ENCODE assay signal across 1 cellular context in the genomic region with DNA sequence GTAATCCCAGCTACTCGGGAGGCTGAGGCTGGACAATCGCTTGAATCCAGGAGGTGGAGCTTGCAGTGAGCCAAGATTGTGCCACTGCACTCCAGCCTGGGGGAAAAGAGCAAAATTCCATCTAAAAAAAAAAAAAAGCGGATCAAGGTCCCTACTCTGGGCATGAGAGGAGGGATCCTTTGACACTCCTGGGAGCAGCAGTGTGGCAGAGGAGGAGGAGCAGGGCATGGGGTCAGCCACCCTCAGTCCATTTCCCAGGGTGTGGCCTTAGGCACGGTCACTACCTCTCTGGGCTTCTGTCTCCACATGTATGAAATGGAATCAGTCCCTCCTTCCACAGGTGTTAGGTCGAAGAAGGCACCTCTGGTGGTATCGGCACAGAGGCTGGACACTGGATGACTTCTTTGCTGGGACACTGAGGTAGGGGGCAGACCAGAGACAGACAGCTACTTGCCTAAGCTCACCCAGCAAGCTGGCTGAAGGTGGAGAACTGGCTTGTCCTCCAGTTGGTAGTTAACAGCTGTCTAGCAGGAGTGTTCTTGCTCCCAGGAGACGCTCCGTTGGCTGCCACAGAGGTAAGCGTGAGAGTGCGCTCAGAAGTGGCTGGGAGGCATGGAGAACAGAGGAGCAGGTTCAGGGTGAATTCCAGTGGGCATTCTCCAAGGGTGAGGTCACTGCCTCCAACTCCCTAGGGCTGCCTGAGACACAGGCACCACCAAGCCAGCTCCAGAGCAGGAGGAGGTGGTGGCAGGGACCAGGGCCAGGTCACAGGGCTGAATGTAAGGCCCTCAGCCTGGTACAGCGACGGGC.
TF ChIP-seq lines count a peak whose summit lies in the region.

No MANE protein-coding gene starts in this region.

TF ChIP-seq in HepG2, 621 proteins besides CTCF, POLR2A, EP300 and RAD21 (continued from another document):
- TF ChIP-seq, protein P1, sequence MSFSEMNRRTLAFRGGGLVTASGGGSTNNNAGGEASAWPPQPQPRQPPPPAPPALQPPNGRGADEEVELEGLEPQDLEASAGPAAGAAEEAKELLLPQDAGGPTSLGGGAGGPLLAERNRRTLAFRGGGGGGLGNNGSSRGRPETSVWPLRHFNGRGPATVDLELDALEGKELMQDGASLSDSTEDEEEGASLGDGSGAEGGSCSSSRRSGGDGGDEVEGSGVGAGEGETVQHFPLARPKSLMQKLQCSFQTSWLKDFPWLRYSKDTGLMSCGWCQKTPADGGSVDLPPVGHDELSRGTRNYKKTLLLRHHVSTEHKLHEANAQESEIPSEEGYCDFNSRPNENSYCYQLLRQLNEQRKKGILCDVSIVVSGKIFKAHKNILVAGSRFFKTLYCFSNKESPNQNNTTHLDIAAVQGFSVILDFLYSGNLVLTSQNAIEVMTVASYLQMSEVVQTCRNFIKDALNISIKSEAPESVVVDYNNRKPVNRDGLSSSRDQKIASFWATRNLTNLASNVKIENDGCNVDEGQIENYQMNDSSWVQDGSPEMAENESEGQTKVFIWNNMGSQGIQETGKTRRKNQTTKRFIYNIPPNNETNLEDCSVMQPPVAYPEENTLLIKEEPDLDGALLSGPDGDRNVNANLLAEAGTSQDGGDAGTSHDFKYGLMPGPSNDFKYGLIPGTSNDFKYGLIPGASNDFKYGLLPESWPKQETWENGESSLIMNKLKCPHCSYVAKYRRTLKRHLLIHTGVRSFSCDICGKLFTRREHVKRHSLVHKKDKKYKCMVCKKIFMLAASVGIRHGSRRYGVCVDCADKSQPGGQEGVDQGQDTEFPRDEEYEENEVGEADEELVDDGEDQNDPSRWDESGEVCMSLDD (CRISPR knock-in tag; IDR thresholded peaks at IDR 0.05; ENCODE audit: borderline replicate concordance) = no peak
- no peak for TF ChIP-seq FOXA1 (IDR thresholded peaks at IDR 0.05)
- no peak for TF ChIP-seq FOXA1 (CRISPR knock-in tag; IDR thresholded peaks at IDR 0.05)
- no peak for TF ChIP-seq ARID2 (CRISPR knock-in tag; IDR thresholded peaks at IDR 0.05; ENCODE audit: borderline replicate concordance)
- TF ChIP-seq, protein P2, sequence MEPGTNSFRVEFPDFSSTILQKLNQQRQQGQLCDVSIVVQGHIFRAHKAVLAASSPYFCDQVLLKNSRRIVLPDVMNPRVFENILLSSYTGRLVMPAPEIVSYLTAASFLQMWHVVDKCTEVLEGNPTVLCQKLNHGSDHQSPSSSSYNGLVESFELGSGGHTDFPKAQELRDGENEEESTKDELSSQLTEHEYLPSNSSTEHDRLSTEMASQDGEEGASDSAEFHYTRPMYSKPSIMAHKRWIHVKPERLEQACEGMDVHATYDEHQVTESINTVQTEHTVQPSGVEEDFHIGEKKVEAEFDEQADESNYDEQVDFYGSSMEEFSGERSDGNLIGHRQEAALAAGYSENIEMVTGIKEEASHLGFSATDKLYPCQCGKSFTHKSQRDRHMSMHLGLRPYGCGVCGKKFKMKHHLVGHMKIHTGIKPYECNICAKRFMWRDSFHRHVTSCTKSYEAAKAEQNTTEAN (CRISPR knock-in tag; conservative IDR thresholded peaks at IDR 0.05) = no peak
- TF ChIP-seq GATAD2A (CRISPR knock-in tag; IDR thresholded peaks at IDR 0.05) = no peak
- peak; percentile 73 for TF ChIP-seq FOSL2 (CRISPR knock-in tag; IDR thresholded peaks at IDR 0.05)
- no peak for TF ChIP-seq EHMT2 (IDR thresholded peaks at IDR 0.05; ENCODE audit: borderline replicate concordance, low read depth, low read length)
- TF ChIP-seq, protein P3, sequence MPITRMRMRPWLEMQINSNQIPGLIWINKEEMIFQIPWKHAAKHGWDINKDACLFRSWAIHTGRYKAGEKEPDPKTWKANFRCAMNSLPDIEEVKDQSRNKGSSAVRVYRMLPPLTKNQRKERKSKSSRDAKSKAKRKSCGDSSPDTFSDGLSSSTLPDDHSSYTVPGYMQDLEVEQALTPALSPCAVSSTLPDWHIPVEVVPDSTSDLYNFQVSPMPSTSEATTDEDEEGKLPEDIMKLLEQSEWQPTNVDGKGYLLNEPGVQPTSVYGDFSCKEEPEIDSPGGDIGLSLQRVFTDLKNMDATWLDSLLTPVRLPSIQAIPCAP (CRISPR knock-in tag; IDR thresholded peaks at IDR 0.05; ENCODE audit: low read depth) = no peak
- TF ChIP-seq ZNF883 (CRISPR knock-in tag; IDR thresholded peaks at IDR 0.05; ENCODE audit: not compliant biosample characterization) = no peak
- TF ChIP-seq TARDBP (CRISPR knock-in tag; IDR thresholded peaks at IDR 0.05) = no peak
- no peak for TF ChIP-seq ZNF841 (CRISPR knock-in tag; IDR thresholded peaks at IDR 0.05; ENCODE audit: borderline replicate concordance)
- TF ChIP-seq GFI1 (CRISPR knock-in tag; IDR thresholded peaks at IDR 0.05; ENCODE audit: borderline replicate concordance) = no peak
- TF ChIP-seq ZNF296 (CRISPR knock-in tag; conservative IDR thresholded peaks at IDR 0.05) = no peak
- TF ChIP-seq NFRKB (IDR thresholded peaks at IDR 0.05) = no peak
- no peak for TF ChIP-seq DMAP1 (CRISPR knock-in tag; IDR thresholded peaks at IDR 0.05)
- no peak for TF ChIP-seq ZNF329 (CRISPR knock-in tag; IDR thresholded peaks at IDR 0.05; ENCODE audit: low read depth)
- TF ChIP-seq, protein P4, sequence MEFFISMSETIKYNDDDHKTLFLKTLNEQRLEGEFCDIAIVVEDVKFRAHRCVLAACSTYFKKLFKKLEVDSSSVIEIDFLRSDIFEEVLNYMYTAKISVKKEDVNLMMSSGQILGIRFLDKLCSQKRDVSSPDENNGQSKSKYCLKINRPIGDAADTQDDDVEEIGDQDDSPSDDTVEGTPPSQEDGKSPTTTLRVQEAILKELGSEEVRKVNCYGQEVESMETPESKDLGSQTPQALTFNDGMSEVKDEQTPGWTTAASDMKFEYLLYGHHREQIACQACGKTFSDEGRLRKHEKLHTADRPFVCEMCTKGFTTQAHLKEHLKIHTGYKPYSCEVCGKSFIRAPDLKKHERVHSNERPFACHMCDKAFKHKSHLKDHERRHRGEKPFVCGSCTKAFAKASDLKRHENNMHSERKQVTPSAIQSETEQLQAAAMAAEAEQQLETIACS (CRISPR knock-in tag; IDR thresholded peaks at IDR 0.05) = no peak
- TF ChIP-seq SMAD9 (CRISPR knock-in tag; IDR thresholded peaks at IDR 0.05) = no peak
- TF ChIP-seq NFIB (CRISPR knock-in tag; IDR thresholded peaks at IDR 0.05; ENCODE audit: borderline replicate concordance) = no peak
- TF ChIP-seq ZNF33B (CRISPR knock-in tag; IDR thresholded peaks at IDR 0.05) = no peak
- TF ChIP-seq ZNF138 (CRISPR knock-in tag; IDR thresholded peaks at IDR 0.05; ENCODE audit: low read depth) = no peak
- TF ChIP-seq ZNF709 (CRISPR knock-in tag; IDR thresholded peaks at IDR 0.05) = no peak
- no peak for TF ChIP-seq FOXA3 (CRISPR knock-in tag; IDR thresholded peaks at IDR 0.05)
- no peak for TF ChIP-seq ZNF552 (CRISPR knock-in tag; IDR thresholded peaks at IDR 0.05; ENCODE audit: borderline replicate concordance)
- no peak for TF ChIP-seq SIN3A (IDR thresholded peaks at IDR 0.05; ENCODE audit: borderline replicate concordance, low read depth, low read length)
- no peak for TF ChIP-seq FOXP1 (IDR thresholded peaks at IDR 0.05)
- no peak for TF ChIP-seq FOXP1 (CRISPR knock-in tag; IDR thresholded peaks at IDR 0.05)
- 0 out of 2 replicates have a peak, but pooled peaks have one; percentile 48 for TF ChIP-seq ZNF335 (CRISPR knock-in tag; IDR thresholded peaks at IDR 0.05)
- TF ChIP-seq, protein P5, sequence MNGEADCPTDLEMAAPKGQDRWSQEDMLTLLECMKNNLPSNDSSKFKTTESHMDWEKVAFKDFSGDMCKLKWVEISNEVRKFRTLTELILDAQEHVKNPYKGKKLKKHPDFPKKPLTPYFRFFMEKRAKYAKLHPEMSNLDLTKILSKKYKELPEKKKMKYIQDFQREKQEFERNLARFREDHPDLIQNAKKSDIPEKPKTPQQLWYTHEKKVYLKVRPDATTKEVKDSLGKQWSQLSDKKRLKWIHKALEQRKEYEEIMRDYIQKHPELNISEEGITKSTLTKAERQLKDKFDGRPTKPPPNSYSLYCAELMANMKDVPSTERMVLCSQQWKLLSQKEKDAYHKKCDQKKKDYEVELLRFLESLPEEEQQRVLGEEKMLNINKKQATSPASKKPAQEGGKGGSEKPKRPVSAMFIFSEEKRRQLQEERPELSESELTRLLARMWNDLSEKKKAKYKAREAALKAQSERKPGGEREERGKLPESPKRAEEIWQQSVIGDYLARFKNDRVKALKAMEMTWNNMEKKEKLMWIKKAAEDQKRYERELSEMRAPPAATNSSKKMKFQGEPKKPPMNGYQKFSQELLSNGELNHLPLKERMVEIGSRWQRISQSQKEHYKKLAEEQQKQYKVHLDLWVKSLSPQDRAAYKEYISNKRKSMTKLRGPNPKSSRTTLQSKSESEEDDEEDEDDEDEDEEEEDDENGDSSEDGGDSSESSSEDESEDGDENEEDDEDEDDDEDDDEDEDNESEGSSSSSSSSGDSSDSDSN (CRISPR knock-in tag; IDR thresholded peaks at IDR 0.05) = peak; percentile 14; the same call in 1 of the 2 replicates
- TF ChIP-seq, protein P6, sequence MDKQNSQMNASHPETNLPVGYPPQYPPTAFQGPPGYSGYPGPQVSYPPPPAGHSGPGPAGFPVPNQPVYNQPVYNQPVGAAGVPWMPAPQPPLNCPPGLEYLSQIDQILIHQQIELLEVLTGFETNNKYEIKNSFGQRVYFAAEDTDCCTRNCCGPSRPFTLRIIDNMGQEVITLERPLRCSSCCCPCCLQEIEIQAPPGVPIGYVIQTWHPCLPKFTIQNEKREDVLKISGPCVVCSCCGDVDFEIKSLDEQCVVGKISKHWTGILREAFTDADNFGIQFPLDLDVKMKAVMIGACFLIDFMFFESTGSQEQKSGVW (CRISPR knock-in tag; IDR thresholded peaks at IDR 0.05; ENCODE audit: borderline replicate concordance) = no peak
- TF ChIP-seq, protein P7, sequence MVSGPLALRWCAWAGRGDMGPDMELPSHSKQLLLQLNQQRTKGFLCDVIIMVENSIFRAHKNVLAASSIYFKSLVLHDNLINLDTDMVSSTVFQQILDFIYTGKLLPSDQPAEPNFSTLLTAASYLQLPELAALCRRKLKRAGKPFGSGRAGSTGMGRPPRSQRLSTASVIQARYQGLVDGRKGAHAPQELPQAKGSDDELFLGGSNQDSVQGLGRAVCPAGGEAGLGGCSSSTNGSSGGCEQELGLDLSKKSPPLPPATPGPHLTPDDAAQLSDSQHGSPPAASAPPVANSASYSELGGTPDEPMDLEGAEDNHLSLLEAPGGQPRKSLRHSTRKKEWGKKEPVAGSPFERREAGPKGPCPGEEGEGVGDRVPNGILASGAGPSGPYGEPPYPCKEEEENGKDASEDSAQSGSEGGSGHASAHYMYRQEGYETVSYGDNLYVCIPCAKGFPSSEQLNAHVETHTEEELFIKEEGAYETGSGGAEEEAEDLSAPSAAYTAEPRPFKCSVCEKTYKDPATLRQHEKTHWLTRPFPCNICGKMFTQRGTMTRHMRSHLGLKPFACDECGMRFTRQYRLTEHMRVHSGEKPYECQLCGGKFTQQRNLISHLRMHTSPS (CRISPR knock-in tag; IDR thresholded peaks at IDR 0.05; ENCODE audit: low read depth) = peak; percentile 65; the same call in 1 of the 2 replicates
- TF ChIP-seq, protein P8, sequence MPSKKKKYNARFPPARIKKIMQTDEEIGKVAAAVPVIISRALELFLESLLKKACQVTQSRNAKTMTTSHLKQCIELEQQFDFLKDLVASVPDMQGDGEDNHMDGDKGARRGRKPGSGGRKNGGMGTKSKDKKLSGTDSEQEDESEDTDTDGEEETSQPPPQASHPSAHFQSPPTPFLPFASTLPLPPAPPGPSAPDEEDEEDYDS (CRISPR knock-in tag; IDR thresholded peaks at IDR 0.05) = no peak
- no peak for TF ChIP-seq ATRX (CRISPR knock-in tag; IDR thresholded peaks at IDR 0.05; ENCODE audit: borderline replicate concordance)
- TF ChIP-seq NR2F2 (IDR thresholded peaks at IDR 0.05; ENCODE audit: borderline replicate concordance, low read depth) = peak; percentile 40; the same call in 1 of the 2 replicates
- no peak for TF ChIP-seq FOXM1 (CRISPR knock-in tag; IDR thresholded peaks at IDR 0.05)
- no peak for TF ChIP-seq RCOR2 (CRISPR knock-in tag; IDR thresholded peaks at IDR 0.05)
- no peak for TF ChIP-seq CHCHD3 (CRISPR knock-in tag; IDR thresholded peaks at IDR 0.05)
- peak; percentile 98 for TF ChIP-seq ZNF768 (CRISPR knock-in tag; IDR thresholded peaks at IDR 0.05)
- TF ChIP-seq SALL1 (CRISPR knock-in tag; IDR thresholded peaks at IDR 0.05) = peak; percentile 24
- TF ChIP-seq, protein P9, sequence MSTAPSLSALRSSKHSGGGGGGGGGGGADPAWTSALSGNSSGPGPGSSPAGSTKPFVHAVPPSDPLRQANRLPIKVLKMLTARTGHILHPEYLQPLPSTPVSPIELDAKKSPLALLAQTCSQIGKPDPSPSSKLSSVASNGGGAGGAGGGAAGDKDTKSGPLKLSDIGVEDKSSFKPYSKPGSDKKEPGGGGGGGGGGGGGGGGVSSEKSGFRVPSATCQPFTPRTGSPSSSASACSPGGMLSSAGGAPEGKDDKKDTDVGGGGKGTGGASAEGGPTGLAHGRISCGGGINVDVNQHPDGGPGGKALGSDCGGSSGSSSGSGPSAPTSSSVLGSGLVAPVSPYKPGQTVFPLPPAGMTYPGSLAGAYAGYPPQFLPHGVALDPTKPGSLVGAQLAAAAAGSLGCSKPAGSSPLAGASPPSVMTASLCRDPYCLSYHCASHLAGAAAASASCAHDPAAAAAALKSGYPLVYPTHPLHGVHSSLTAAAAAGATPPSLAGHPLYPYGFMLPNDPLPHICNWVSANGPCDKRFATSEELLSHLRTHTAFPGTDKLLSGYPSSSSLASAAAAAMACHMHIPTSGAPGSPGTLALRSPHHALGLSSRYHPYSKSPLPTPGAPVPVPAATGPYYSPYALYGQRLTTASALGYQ (CRISPR knock-in tag; IDR thresholded peaks at IDR 0.05) = no peak
